25 cellular contexts compared by ENCODE assay signal in genomic region chr4:14592950-14593349, GRCh38.
"Had no signal": no experiment of that assay in that cellular context is flagged by ENCODE, and none has a peak within 500 bp of the region (broad histone marks: within the 10 kb centered on the region; RNA-seq: fewer than 3 reads in every experiment).

No MANE protein-coding gene starts in this region.

- H3K27me3 ChIP-seq: pancreas, stomach, testis, thyroid gland, transverse colon, upper lobe of left lung, vagina had no signal

- H3K27ac ChIP-seq: left ventricle myocardium inferior, pancreas, prostate gland, skin epidermis, stomach, testis, thyroid gland, transverse colon, upper lobe of left lung, vagina had no signal

- DNase-seq: islet precursor cell; left ventricle myocardium inferior; mesendoderm; naive B cell; natural killer cell; pancreas; posterior cingulate gyrus; retina; right cardiac atrium; stimulated activated CD4-positive, alpha-beta T cell treated with anti-CD3 and anti-CD28 coated beads, Interleukin-12 subunit alpha, Interleukin-12 subunit beta, amount 100 ng/mL, for 4 hours; stimulated activated CD4-positive, alpha-beta T cell treated with anti-CD3 and anti-CD28 coated beads, Interleukin-15, amount 100 ng/mL, for 24 hours; stimulated activated CD4-positive, alpha-beta T cell treated with anti-CD3 and anti-CD28 coated beads, Interleukin-2, amount 100 ng/mL, for 24 hours; stimulated activated CD4-positive, alpha-beta T cell treated with anti-CD3 and anti-CD28 coated beads, Interleukin-4, amount 100 ng/mL, for 1 hour; stimulated activated naive B cell treated with anti-CD40 and anti-IgM and Interleukin-4, amounts not matched to agents 10 μg/mL and 1 μg/mL and 100 μg/mL, for 72 hours; stimulated activated naive CD8-positive, alpha-beta T cell treated with anti-CD3 and anti-CD28 coated beads, Interleukin-15, Interleukin-2, amounts not matched to agents 100 U/mL and 50 U/mL, for 24 hours; stomach; testis; thyroid gland; transverse colon; upper lobe of left lung had no signal

- H3K4me3 ChIP-seq: left ventricle myocardium inferior, lung, pancreas, prostate gland, skin epidermis, stomach, testis, thyroid gland, transverse colon, upper lobe of left lung, vagina had no signal

- ATAC-seq: natural killer cell; pancreas; right cardiac atrium; sciatic nerve; stimulated activated naive B cell treated with anti-CD40 and anti-IgM and Interleukin-4, amounts not matched to agents 10 μg/mL and 1 μg/mL and 100 μg/mL, for 72 hours; stimulated activated naive CD8-positive, alpha-beta T cell treated with anti-CD3 and anti-CD28 coated beads, Interleukin-15, Interleukin-2, amounts not matched to agents 100 U/mL and 50 U/mL, for 24 hours had no signal

- H3K4me1 ChIP-seq: pancreas, prostate gland, stomach, testis, thyroid gland, transverse colon, upper lobe of left lung, vagina had no signal

- H3K36me3 ChIP-seq: left ventricle myocardium inferior, pancreas, prostate gland, stomach, thyroid gland, transverse colon, upper lobe of left lung, vagina had no signal

- H3K9me3 ChIP-seq: left ventricle myocardium inferior, pancreas, prostate gland, stomach, testis, thyroid gland, transverse colon, upper lobe of left lung, vagina had no signal

- FAIRE-seq: pancreas had no signal
